ENCODE assay signal across 8 cellular contexts in genomic region chr21:34801519-34802132, GRCh38.
DNase-seq lines count a peak whose midpoint lies in the region; ATAC-seq and TF ChIP-seq lines count a peak whose summit lies in the region.

No MANE protein-coding gene starts in this region.

- H3K4me1 ChIP-seq in Peyer's patch, result peaks cover 0 to 4% (median under 1%) of the 10 kb centered on the region in 4 donors
- H3K4me1 ChIP-seq in foreskin keratinocyte, result peaks cover 43% of the 10 kb centered on the region
- H3K4me1 ChIP-seq in tibial nerve, result peaks cover 0 to 25% (median 0%) of the 10 kb centered on the region in 4 donors

- WGBS in tibial nerve, 2 donors, result 55 to 73% methylated on average over 2 of the region's 2 CpGs

- H3K4me1 Mint-ChIP-seq in activated T-cell treated with anti-CD3 and anti-CD28 coated beads, Interleukin-2, amount 50 U/mL, for 72 hours (ENCODE audit: low read depth), result peaks cover 45% of the 10 kb centered on the region

- no peaks in the 10 kb centered on the region for H3K9me3 ChIP-seq in Peyer's patch
- H3K9me3 ChIP-seq in tibial nerve, result peaks cover 0 to 10% (median 1%) of the 10 kb centered on the region in 4 donors
- peaks cover 18% of the 10 kb centered on the region for H3K9me3 ChIP-seq in MG63

- H3K27ac Mint-ChIP-seq in activated T-cell treated with anti-CD3 and anti-CD28 coated beads, Interleukin-2, amount 50 U/mL, for 72 hours, result peak overlapping the region; percentile 55

- H3K36me3 Mint-ChIP-seq in activated T-cell treated with anti-CD3 and anti-CD28 coated beads, Interleukin-2, amount 50 U/mL, for 72 hours (ENCODE audit: insufficient read depth in 2 of 2), result peaks cover 19 to 44% of the 10 kb centered on the region in 2 donors

- H3K4me3 ChIP-seq in Peyer's patch (no peak overlapping the region), tibial nerve (no peak overlapping the region), MG63 (no peak overlapping the region)

- TF ChIP-seq POLR2A in Peyer's patch (IDR thresholded peaks at IDR 0.05), result no peak
- TF ChIP-seq POLR2A in tibial nerve (IDR thresholded peaks at IDR 0.05), result no peak

- TF ChIP-seq EP300 in tibial nerve (IDR thresholded peaks at IDR 0.05), result no peak

- H3K9me3 Mint-ChIP-seq in activated T-cell treated with anti-CD3 and anti-CD28 coated beads, Interleukin-2, amount 50 U/mL, for 72 hours, result peaks cover 2% of the 10 kb centered on the region in 2 donors

- DNase-seq in activated T-cell treated with anti-CD3 and anti-CD28 coated beads, Interleukin-2, amount 50 U/mL, for 72 hours, result peak in 1 of 2 donors; percentile 10
- DNase-seq in activated T-cell treated with anti-CD3 and anti-CD28 coated beads, Interleukin-2, amount 50 U/mL, for 48 hours, result no peak
- no peak for DNase-seq in Peyer's patch
- DNase-seq in foreskin keratinocyte, result peak in 1 of 2 donors; percentile 32
- DNase-seq in tibial nerve (ENCODE audit: low spot score in 2 of 2), result no peak
- DNase-seq in MG63, result no peak
- no peak for DNase-seq in stimulated activated CD4-positive, alpha-beta T cell treated with anti-CD3 and anti-CD28 coated beads, Interleukin-1b, Interleukin-23, amount 100 ng/mL, for 48 hours

- H3K27me3 ChIP-seq in Peyer's patch (no peaks in the 10 kb centered on the region), foreskin keratinocyte (no peaks in the 10 kb centered on the region), tibial nerve (no peaks in the 10 kb centered on the region), MG63 (no peaks in the 10 kb centered on the region)

- no peaks in the 10 kb centered on the region for H3K27me3 Mint-ChIP-seq in activated T-cell treated with anti-CD3 and anti-CD28 coated beads, Interleukin-2, amount 50 U/mL, for 72 hours (ENCODE audit: low read depth)

- H3K36me3 ChIP-seq in Peyer's patch (peaks cover 0 to 10% (median 0%) of the 10 kb centered on the region in 3 donors), tibial nerve (peaks cover 0 to 35% (median 0%) of the 10 kb centered on the region in 3 donors), MG63 (peaks cover 86% of the 10 kb centered on the region)

- no peak overlapping the region for H3K4me3 Mint-ChIP-seq in activated T-cell treated with anti-CD3 and anti-CD28 coated beads, Interleukin-2, amount 50 U/mL, for 72 hours

- no peak overlapping the region for H3K27ac ChIP-seq in Peyer's patch
- H3K27ac ChIP-seq in foreskin keratinocyte, result peak overlapping the region; percentile 60
- H3K27ac ChIP-seq in tibial nerve, result no peak overlapping the region

- ATAC-seq in activated T-cell treated with anti-CD3 and anti-CD28 coated beads, Interleukin-2, amount 50 U/mL, for 72 hours (replicated peaks in 1 of 2), result peak in 1 of 2 donors; percentile 36
- ATAC-seq in foreskin keratinocyte (peak; percentile 20), HG02642 (IDR thresholded peaks at IDR 0.05; ENCODE audit: poor library complexity, unreplicated experiment) (no peak)

- TF ChIP-seq CTCF in Peyer's patch (IDR thresholded peaks at IDR 0.05) (peak in 5 of 6 experiments; percentile 15 to 44 (median 35)), foreskin keratinocyte (conservative IDR thresholded peaks at IDR 0.05) (peak; percentile 46), tibial nerve (IDR thresholded peaks at IDR 0.05) (peak in 3 of 5 experiments; percentile 9 to 25 (median 12))
